Comparison of ENCODE assay signal across 1 cellular context in the genomic region with DNA sequence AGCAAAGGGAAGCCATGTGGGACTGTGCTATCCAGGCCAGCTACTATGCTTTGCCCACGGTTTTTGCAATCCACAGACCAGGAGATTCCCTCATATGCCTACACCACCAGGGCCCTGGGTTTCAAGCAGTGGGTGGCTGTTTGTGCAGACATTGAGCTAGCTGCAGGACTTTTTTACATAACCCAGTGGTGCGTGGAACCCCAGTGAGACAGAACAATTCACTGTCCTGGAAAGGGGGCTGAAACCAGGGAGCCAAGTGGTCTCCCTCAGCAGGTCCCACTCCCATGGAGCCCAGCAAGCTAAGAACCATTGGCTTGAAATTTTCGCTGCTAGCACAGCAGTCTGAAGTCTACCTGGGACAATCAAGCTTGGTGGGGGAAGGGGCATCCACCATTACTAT.
TF ChIP-seq lines count a peak whose summit lies in the region.

No MANE protein-coding gene starts in this region.

TF ChIP-seq in GM23338, 12 proteins besides CTCF, POLR2A, EP300 and RAD21 (continued from another document):
- TF ChIP-seq, protein P1, sequence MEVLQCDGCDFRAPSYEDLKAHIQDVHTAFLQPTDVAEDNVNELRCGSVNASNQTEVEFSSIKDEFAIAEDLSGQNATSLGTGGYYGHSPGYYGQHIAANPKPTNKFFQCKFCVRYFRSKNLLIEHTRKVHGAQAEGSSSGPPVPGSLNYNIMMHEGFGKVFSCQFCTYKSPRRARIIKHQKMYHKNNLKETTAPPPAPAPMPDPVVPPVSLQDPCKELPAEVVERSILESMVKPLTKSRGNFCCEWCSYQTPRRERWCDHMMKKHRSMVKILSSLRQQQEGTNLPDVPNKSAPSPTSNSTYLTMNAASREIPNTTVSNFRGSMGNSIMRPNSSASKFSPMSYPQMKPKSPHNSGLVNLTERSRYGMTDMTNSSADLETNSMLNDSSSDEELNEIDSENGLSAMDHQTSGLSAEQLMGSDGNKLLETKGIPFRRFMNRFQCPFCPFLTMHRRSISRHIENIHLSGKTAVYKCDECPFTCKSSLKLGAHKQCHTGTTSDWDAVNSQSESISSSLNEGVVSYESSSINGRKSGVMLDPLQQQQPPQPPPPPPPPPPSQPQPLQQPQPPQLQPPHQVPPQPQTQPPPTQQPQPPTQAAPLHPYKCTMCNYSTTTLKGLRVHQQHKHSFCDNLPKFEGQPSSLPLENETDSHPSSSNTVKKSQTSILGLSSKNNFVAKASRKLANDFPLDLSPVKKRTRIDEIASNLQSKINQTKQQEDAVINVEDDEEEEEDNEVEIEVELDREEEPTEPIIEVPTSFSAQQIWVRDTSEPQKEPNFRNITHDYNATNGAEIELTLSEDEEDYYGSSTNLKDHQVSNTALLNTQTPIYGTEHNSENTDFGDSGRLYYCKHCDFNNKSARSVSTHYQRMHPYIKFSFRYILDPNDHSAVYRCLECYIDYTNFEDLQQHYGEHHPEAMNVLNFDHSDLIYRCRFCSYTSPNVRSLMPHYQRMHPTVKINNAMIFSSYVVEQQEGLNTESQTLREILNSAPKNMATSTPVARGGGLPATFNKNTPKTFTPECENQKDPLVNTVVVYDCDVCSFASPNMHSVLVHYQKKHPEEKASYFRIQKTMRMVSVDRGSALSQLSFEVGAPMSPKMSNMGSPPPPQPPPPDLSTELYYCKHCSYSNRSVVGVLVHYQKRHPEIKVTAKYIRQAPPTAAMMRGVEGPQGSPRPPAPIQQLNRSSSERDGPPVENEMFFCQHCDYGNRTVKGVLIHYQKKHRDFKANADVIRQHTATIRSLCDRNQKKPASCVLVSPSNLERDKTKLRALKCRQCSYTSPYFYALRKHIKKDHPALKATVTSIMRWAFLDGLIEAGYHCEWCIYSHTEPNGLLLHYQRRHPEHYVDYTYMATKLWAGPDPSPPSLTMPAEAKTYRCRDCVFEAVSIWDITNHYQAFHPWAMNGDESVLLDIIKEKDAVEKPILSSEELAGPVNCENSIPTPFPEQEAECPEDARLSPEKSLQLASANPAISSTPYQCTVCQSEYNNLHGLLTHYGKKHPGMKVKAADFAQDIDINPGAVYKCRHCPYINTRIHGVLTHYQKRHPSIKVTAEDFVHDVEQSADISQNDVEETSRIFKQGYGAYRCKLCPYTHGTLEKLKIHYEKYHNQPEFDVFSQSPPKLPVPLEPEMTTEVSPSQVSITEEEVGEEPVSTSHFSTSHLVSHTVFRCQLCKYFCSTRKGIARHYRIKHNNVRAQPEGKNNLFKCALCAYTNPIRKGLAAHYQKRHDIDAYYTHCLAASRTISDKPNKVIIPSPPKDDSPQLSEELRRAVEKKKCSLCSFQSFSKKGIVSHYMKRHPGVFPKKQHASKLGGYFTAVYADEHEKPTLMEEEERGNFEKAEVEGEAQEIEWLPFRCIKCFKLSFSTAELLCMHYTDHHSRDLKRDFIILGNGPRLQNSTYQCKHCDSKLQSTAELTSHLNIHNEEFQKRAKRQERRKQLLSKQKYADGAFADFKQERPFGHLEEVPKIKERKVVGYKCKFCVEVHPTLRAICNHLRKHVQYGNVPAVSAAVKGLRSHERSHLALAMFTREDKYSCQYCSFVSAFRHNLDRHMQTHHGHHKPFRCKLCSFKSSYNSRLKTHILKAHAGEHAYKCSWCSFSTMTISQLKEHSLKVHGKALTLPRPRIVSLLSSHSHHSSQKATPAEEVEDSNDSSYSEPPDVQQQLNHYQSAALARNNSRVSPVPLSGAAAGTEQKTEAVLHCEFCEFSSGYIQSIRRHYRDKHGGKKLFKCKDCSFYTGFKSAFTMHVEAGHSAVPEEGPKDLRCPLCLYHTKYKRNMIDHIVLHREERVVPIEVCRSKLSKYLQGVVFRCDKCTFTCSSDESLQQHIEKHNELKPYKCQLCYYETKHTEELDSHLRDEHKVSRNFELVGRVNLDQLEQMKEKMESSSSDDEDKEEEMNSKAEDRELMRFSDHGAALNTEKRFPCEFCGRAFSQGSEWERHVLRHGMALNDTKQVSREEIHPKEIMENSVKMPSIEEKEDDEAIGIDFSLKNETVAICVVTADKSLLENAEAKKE (CRISPR knock-in tag; IDR thresholded peaks at IDR 0.05), result no peak
- TF ChIP-seq, protein P2, sequence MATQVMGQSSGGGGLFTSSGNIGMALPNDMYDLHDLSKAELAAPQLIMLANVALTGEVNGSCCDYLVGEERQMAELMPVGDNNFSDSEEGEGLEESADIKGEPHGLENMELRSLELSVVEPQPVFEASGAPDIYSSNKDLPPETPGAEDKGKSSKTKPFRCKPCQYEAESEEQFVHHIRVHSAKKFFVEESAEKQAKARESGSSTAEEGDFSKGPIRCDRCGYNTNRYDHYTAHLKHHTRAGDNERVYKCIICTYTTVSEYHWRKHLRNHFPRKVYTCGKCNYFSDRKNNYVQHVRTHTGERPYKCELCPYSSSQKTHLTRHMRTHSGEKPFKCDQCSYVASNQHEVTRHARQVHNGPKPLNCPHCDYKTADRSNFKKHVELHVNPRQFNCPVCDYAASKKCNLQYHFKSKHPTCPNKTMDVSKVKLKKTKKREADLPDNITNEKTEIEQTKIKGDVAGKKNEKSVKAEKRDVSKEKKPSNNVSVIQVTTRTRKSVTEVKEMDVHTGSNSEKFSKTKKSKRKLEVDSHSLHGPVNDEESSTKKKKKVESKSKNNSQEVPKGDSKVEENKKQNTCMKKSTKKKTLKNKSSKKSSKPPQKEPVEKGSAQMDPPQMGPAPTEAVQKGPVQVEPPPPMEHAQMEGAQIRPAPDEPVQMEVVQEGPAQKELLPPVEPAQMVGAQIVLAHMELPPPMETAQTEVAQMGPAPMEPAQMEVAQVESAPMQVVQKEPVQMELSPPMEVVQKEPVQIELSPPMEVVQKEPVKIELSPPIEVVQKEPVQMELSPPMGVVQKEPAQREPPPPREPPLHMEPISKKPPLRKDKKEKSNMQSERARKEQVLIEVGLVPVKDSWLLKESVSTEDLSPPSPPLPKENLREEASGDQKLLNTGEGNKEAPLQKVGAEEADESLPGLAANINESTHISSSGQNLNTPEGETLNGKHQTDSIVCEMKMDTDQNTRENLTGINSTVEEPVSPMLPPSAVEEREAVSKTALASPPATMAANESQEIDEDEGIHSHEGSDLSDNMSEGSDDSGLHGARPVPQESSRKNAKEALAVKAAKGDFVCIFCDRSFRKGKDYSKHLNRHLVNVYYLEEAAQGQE (IDR thresholded peaks at IDR 0.05; ENCODE audit: unreplicated experiment), result no peak
- no peak for TF ChIP-seq ZNF331 (CRISPR knock-in tag; IDR thresholded peaks at IDR 0.05; ENCODE audit: low read depth)
- no peak for TF ChIP-seq EZH2 (IDR thresholded peaks at IDR 0.05; ENCODE audit: low read depth, unreplicated experiment)
- no peak for TF ChIP-seq CREB1 (CRISPR knock-in tag; IDR thresholded peaks at IDR 0.05; ENCODE audit: low read depth)
